ENCODE assay signal across 8 cellular contexts in the genomic region with DNA sequence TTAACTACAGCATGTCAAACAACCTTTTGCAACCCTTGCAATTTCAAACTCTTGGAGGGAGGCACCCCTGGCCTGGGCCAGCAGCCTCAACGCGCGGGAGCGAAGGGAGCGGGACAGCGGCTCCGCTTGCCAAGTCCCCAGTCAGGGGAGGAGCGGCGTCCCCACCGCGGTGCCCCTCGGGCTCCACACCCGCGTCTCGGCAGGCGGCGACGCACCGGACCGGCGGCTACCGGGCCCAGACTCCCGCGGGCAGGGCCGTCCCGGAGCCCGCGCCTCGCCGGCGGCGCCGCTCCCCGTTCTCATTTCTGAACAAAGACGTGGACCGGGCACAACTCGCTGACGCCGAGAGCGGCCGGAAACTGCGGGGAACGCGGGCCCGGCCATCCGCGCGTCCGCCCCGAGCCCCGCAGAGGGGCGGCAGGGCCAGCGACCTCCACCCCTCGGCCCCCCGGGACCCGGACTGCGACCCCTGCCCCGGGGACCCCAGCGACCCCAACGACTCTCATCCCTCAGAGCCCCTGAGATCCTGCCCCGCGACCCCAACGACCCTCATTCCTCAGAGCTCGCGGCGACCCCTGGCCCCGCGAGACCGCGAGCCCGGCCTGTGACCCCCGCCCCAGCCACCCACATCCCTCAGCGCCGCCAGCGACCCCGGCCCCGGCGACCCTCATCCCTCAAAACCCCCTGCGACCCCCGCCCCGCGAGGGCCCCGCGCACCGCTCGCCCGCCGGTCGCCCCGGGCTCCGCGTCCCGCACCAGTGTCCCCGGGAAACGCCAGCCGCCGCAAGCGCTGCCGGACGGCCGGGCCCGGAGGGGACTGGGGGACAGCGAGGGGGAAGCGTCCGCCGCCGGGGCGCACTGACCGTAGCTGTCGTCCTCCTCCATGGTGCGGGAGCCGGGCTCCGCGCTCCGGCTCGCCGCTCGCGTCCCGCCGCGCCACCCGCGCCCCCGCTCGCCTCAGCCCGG. TPM values are rescaled to one million over a fixed set of nuclear protein-coding genes. Genes with fewer than 3 reads are reported as not detected.
A peak's percentile ranks its signal among the peaks of the same experiment; 100 is the strongest.
DNase-seq lines count a peak whose midpoint lies in the region; ATAC-seq and TF ChIP-seq lines count a peak whose summit lies in the region.

A gene with protein sequence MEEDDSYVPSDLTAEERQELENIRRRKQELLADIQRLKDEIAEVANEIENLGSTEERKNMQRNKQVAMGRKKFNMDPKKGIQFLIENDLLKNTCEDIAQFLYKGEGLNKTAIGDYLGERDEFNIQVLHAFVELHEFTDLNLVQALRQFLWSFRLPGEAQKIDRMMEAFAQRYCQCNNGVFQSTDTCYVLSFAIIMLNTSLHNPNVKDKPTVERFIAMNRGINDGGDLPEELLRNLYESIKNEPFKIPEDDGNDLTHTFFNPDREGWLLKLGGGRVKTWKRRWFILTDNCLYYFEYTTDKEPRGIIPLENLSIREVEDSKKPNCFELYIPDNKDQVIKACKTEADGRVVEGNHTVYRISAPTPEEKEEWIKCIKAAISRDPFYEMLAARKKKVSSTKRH (minus strand): TSS at position 935 of the 966 bp plus-strand sequence. CDS start 50 bp downstream, at position 885.

- peak within 1 kb of the TSS; percentile 83 to 95 (median 85) for H3K4me3 ChIP-seq in right lobe of liver

- no peak for TF ChIP-seq CTCF in right lobe of liver (IDR thresholded peaks at IDR 0.05)

- no peaks in the 10 kb centered on the region for H3K9me3 ChIP-seq in right lobe of liver

- H3K27ac ChIP-seq in right lobe of liver, result peak within 1 kb of the TSS; percentile 90 to 100 (median 97)

- WGBS in right lobe of liver (ENCODE audit: insufficient coverage, low coverage, low lambda C conversion rate, missing lambda C conversion rate), result 0% methylated on average over 7 of the region's 127 CpGs

- peak; percentile 54 for TF ChIP-seq POLR2A in right lobe of liver (IDR thresholded peaks at IDR 0.05)

- ATAC-seq in HG03139 (IDR thresholded peaks at IDR 0.05; ENCODE audit: unreplicated experiment) (peak; percentile 9), right lobe of liver (peak; percentile 13 to 58 (median 52))
- ATAC-seq in stimulated activated memory B cell treated with anti-CD40 and anti-IgM and Interleukin-4, amounts not matched to agents 10 μg/mL and 1 μg/mL and 100 μg/mL, for 72 hours, result peak; percentile 44

- H3K4me1 ChIP-seq in right lobe of liver, result peaks cover 0 to 49% (median 12%) of the 10 kb centered on the region in 4 donors

- H3K27me3 ChIP-seq in right lobe of liver, result no peaks in the 10 kb centered on the region

- no peaks in the 10 kb centered on the region for H3K36me3 ChIP-seq in right lobe of liver

- peaks cover 43% of the 10 kb centered on the region for H3K4me1 Mint-ChIP-seq in T-helper 1 cell treated with Interleukin-12 subunit alpha and Interleukin-12 subunit beta and Interleukin-4 antibody, amounts not matched to agents 30 μg/mL and 1 μg/mL, for 36 hours (ENCODE audit: low read depth)
- peaks cover 44% of the 10 kb centered on the region for H3K4me1 Mint-ChIP-seq in stimulated activated memory B cell treated with anti-CD40 and anti-IgM and Interleukin-4, amounts not matched to agents 10 μg/mL and 1 μg/mL and 100 μg/mL, for 72 hours

- peak; percentile 30 for DNase-seq in activated CD4-positive, alpha-beta T cell treated with anti-CD3 and anti-CD28 coated beads for 1 hour
- DNase-seq in activated CD4-positive, alpha-beta T cell treated with anti-CD3 and anti-CD28 coated beads, Interleukin-2, amount 50 U/mL, for 4 hours, result no peak
- DNase-seq in dermis blood vessel endothelial cell, result peak; percentile 45
- peak; percentile 80 to 89 (median 84) for DNase-seq in right lobe of liver
- no peak for DNase-seq in AG08396 (ENCODE audit: low spot score)

- H3K4me3 Mint-ChIP-seq in T-helper 1 cell treated with Interleukin-12 subunit alpha and Interleukin-12 subunit beta and Interleukin-4 antibody, amounts not matched to agents 30 μg/mL and 1 μg/mL, for 36 hours, result peak within 1 kb of the TSS; percentile 92
- H3K4me3 Mint-ChIP-seq in stimulated activated memory B cell treated with anti-CD40 and anti-IgM and Interleukin-4, amounts not matched to agents 10 μg/mL and 1 μg/mL and 100 μg/mL, for 72 hours, result peak within 1 kb of the TSS; percentile 82

- H3K36me3 Mint-ChIP-seq in T-helper 1 cell treated with Interleukin-12 subunit alpha and Interleukin-12 subunit beta and Interleukin-4 antibody, amounts not matched to agents 30 μg/mL and 1 μg/mL, for 36 hours (ENCODE audit: low read depth), result peaks cover 21% of the 10 kb centered on the region
- peaks cover 13% of the 10 kb centered on the region for H3K36me3 Mint-ChIP-seq in stimulated activated memory B cell treated with anti-CD40 and anti-IgM and Interleukin-4, amounts not matched to agents 10 μg/mL and 1 μg/mL and 100 μg/mL, for 72 hours

- H3K27ac Mint-ChIP-seq in T-helper 1 cell treated with Interleukin-12 subunit alpha and Interleukin-12 subunit beta and Interleukin-4 antibody, amounts not matched to agents 30 μg/mL and 1 μg/mL, for 36 hours, result peak within 1 kb of the TSS; percentile 96
- peak within 1 kb of the TSS; percentile 89 for H3K27ac Mint-ChIP-seq in stimulated activated memory B cell treated with anti-CD40 and anti-IgM and Interleukin-4, amounts not matched to agents 10 μg/mL and 1 μg/mL and 100 μg/mL, for 72 hours

- H3K27me3 Mint-ChIP-seq in T-helper 1 cell treated with Interleukin-12 subunit alpha and Interleukin-12 subunit beta and Interleukin-4 antibody, amounts not matched to agents 30 μg/mL and 1 μg/mL, for 36 hours (ENCODE audit: low read depth), result no peaks in the 10 kb centered on the region
- no peaks in the 10 kb centered on the region for H3K27me3 Mint-ChIP-seq in stimulated activated memory B cell treated with anti-CD40 and anti-IgM and Interleukin-4, amounts not matched to agents 10 μg/mL and 1 μg/mL and 100 μg/mL, for 72 hours

- no peaks in the 10 kb centered on the region for H3K9me3 Mint-ChIP-seq in T-helper 1 cell treated with Interleukin-12 subunit alpha and Interleukin-12 subunit beta and Interleukin-4 antibody, amounts not matched to agents 30 μg/mL and 1 μg/mL, for 36 hours
- H3K9me3 Mint-ChIP-seq in stimulated activated memory B cell treated with anti-CD40 and anti-IgM and Interleukin-4, amounts not matched to agents 10 μg/mL and 1 μg/mL and 100 μg/mL, for 72 hours, result no peaks in the 10 kb centered on the region

- intact Hi-C loops in right lobe of liver (cut with DNase I), result no loop called here

RNA-seq across cellular contexts. Expression of the gene that starts here (rescaled TPM):
- 50.6 and 51.4 TPM in 2 replicates for total RNA-seq in dermis blood vessel endothelial cell
- 10 to 100 TPM; 14.8 to 46.2 (median 28.8) TPM for total RNA-seq in right lobe of liver

Comparison
In these comparisons a context has a peak if more than half of its experiments do, and no peak if none do; other contexts are left out.
1. DNase-seq: peak in activated CD4-positive, alpha-beta T cell treated with anti-CD3 and anti-CD28 coated beads for 1 hour (single experiment), dermis blood vessel endothelial cell (single experiment) and right lobe of liver (3 of 3); none in activated CD4-positive, alpha-beta T cell treated with anti-CD3 and anti-CD28 coated beads, Interleukin-2, amount 50 U/mL, for 4 hours (0 of 2) and AG08396 (single experiment).
2. Peak in every context shown above with its lines, with median percentiles within 50 percentile points of each other: ATAC-seq.